In genomic region chr10:28410420-28411135, GRCh38 we compare ENCODE assay signal across 15 cellular contexts.
DNase-seq lines count a peak whose midpoint lies in the region; ATAC-seq and TF ChIP-seq lines count a peak whose summit lies in the region.
"Had no signal": no experiment of that assay in that cellular context is flagged by ENCODE, and none has a peak within 500 bp of the region (broad histone marks: within the 10 kb centered on the region; RNA-seq: fewer than 3 reads in every experiment).

No MANE protein-coding gene starts in this region.

- intact Hi-C loops in left colon (cut with DNase I, micrococcal nuclease), result no loop called here

- no peaks in the 10 kb centered on the region for H3K36me3 ChIP-seq in BJ (ENCODE audit: control insufficient read depth, insufficient read depth, low read length)
- no peaks in the 10 kb centered on the region for H3K36me3 ChIP-seq in suprapubic skin
- no peaks in the 10 kb centered on the region for H3K36me3 ChIP-seq in CD8-positive, alpha-beta memory T cell (ENCODE audit: insufficient read depth, low read length)

- POLR2A ChIA-PET in BJ (lab: Charles Lee), result no interaction called here
- POLR2A ChIA-PET in HEK293T (lab: Yijun Ruan, JAX), result interaction anchor here (1.0 kb wide), 1 partner anchor 122 kb away, joined by 3 read pairs; no protein-coding TSS in a partner anchor
- POLR2A ChIA-PET in CD8-positive, alpha-beta memory T cell (lab: Charles Lee), result no interaction called here

- H3K4me3 Mint-ChIP-seq in CD8-positive, alpha-beta memory T cell, result no peak overlapping the region
- H3K4me3 Mint-ChIP-seq: CD4-positive, alpha-beta memory T cell had no signal

- WGBS in suprapubic skin, result 20% methylated on average over 4 of the region's 4 CpGs

- TF ChIP-seq POLR2A in suprapubic skin (IDR thresholded peaks at IDR 0.05), result no peak

- peaks cover 26 to 42% of the 10 kb centered on the region in 2 donors for H3K27me3 Mint-ChIP-seq in CD8-positive, alpha-beta memory T cell

- 0 out of 2 replicates have a peak, but pooled peaks cover 2% of the 10 kb centered on the region for H3K27me3 ChIP-seq in BJ (ENCODE audit: control insufficient read depth, insufficient read depth, low read length)
- peaks cover 8% of the 10 kb centered on the region for H3K27me3 ChIP-seq in suprapubic skin
- H3K27me3 ChIP-seq in CD8-positive, alpha-beta memory T cell (ENCODE audit: insufficient read depth, low read length, poor library complexity, severe bottlenecking), result no peaks in the 10 kb centered on the region

- no peaks in the 10 kb centered on the region for H3K4me1 Mint-ChIP-seq in CD8-positive, alpha-beta memory T cell

- H3K4me3 ChIP-seq in BJ (ENCODE audit: low read depth, low read length) (no peak overlapping the region), astrocyte of the cerebellum (ENCODE audit: low read depth, low read length) (no peak overlapping the region), suprapubic skin (no peak overlapping the region)
- no peak overlapping the region for H3K4me3 ChIP-seq in CD8-positive, alpha-beta memory T cell (ENCODE audit: low read length)

- TF ChIP-seq CTCF in BJ (IDR thresholded peaks at IDR 0.05; ENCODE audit: insufficient read depth, low read depth, low read length) (peak; percentile 19), astrocyte of the cerebellum (IDR thresholded peaks at IDR 0.05; ENCODE audit: low read depth, low read length, missing control alignments) (peak; percentile 31), suprapubic skin (IDR thresholded peaks at IDR 0.05) (no peak)

- peaks cover 0 to 8% (median 5%) of the 10 kb centered on the region in 5 donors for H3K9me3 Mint-ChIP-seq in CD8-positive, alpha-beta memory T cell
- H3K9me3 Mint-ChIP-seq: activated T-helper 2 cell treated with anti-CD3 and anti-CD28 coated beads, Interferon-gamma antibody, Interleukin-2, Interleukin-4, amounts not matched to agents 10 μg/mL and 5 μg/mL and 100 μg/mL, durations not matched to agents 14 hours and 24 hours and 36 hours had no signal

- in situ Hi-C loops in astrocyte of the cerebellum (cut with HindIII; ENCODE audit: low sequenced_read_pairs), result no loop called here

- no peaks in the 10 kb centered on the region for H3K9me3 ChIP-seq in suprapubic skin
- H3K9me3 ChIP-seq in CD8-positive, alpha-beta memory T cell (ENCODE audit: low read length), result no peaks in the 10 kb centered on the region

- TF ChIP-seq EP300 in suprapubic skin (IDR thresholded peaks at IDR 0.05), result no peak

- peaks cover 0 to 9% (median 5%) of the 10 kb centered on the region in 3 donors for H3K36me3 Mint-ChIP-seq in CD8-positive, alpha-beta memory T cell

- H3K27ac Mint-ChIP-seq in CD8-positive, alpha-beta memory T cell, result peak overlapping the region in 1 of 8 donors; percentile 86
- H3K27ac Mint-ChIP-seq: activated T-helper 2 cell treated with anti-CD3 and anti-CD28 coated beads, Interferon-gamma antibody, Interleukin-2, Interleukin-4, amounts not matched to agents 10 μg/mL and 5 μg/mL and 100 μg/mL, durations not matched to agents 14 hours and 24 hours and 36 hours; CD4-positive, alpha-beta memory T cell had no signal

- DNase-seq in BJ (ENCODE audit: low read depth) (no peak), HEK293T (ENCODE audit: extremely low spot score) (peak; percentile 21), astrocyte of the cerebellum (ENCODE audit: low read depth) (no peak), left colon (no peak), suprapubic skin (ENCODE audit: low spot score in 2 of 2) (no peak), dedifferentiated amniotic fluid mesenchymal stem cell (ENCODE audit: extremely low spot score) (no peak)
- no peak for DNase-seq in CD8-positive, alpha-beta memory T cell
- DNase-seq: CD4-positive, alpha-beta memory T cell; head of caudate nucleus; mammary epithelial cell; NCI-H187 treated with DMSO at 0.1 percent for 48 hours; stimulated activated CD4-positive, alpha-beta T cell treated with anti-CD3 and anti-CD28 coated beads, Interleukin-4, amount 100 ng/mL, for 24 hours had no signal

- H3K4me1 ChIP-seq in suprapubic skin, result no peaks in the 10 kb centered on the region
- no peaks in the 10 kb centered on the region for H3K4me1 ChIP-seq in CD8-positive, alpha-beta memory T cell (ENCODE audit: insufficient read depth, low read length)

- ATAC-seq in left colon (peak; percentile 20), GM21528 (IDR thresholded peaks at IDR 0.05; ENCODE audit: low FRiP score, unreplicated experiment) (no peak)

- CTCF ChIA-PET in BJ (lab: Yijun Ruan, JAX) (interaction anchor here (2.5 kb wide), 1 partner anchor 17 kb away, joined by 7 read pairs; no protein-coding TSS in a partner anchor), HEK293T (lab: Yijun Ruan, JAX) (interaction anchor here (1.1 to 1.5 kb wide), 3 partner anchors 10 to 17 kb away, joined by 3 to 6 read pairs (median 5); no protein-coding TSS in a partner anchor)
- CTCF ChIA-PET in CD8-positive, alpha-beta memory T cell (lab: Charles Lee), result no interaction called here

- no peak overlapping the region for H3K27ac ChIP-seq in suprapubic skin
- H3K27ac ChIP-seq in CD8-positive, alpha-beta memory T cell (ENCODE audit: low read depth, low read length), result no peak overlapping the region
- H3K27ac ChIP-seq: parathyroid adenoma had no signal

TF ChIP-seq in HEK293T, 16 proteins besides CTCF, POLR2A, EP300 and RAD21:
- no peak for TF ChIP-seq ELF4 (IDR thresholded peaks at IDR 0.05)
TF ChIP-seq in HEK293T: peak in this region for 0.

Comparison
In these comparisons a context has a peak if more than half of its experiments do, and no peak if none do; other contexts are left out.
1. CTCF ChIP-seq: peak in BJ (single experiment) and astrocyte of the cerebellum (single experiment); none in suprapubic skin (0 of 2).